ENCODE assay signal across 26 cellular contexts in the genomic region with DNA sequence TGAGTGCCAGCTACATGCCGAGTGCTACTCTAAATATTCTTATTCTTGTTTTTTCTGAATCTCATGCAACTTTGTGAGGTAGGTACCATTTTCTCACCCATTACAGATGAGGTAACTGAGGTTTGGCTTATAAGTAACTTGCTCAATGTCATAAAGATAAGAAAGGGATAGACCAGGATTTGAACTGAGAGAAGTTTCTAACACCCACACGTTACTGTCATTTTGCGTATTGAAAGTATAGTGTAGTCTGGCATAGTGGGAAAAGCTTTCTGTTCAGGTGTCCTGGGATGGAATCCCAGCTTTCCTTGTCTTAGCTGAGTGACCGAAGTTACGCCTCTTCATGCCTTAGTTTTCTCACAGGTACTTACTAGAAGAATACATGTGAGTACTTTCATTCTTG. TPM values are rescaled to one million over a fixed set of nuclear protein-coding genes. Genes with fewer than 3 reads are reported as not detected.
DNase-seq lines count a peak whose midpoint lies in the region; FAIRE-seq and TF ChIP-seq lines count a peak whose summit lies in the region.
"Had no signal": no experiment of that assay in that cellular context is flagged by ENCODE, and none has a peak within 500 bp of the region (broad histone marks: within the 10 kb centered on the region; RNA-seq: fewer than 3 reads in every experiment).

No MANE protein-coding gene starts in this region.

- dilution Hi-C loops in endothelial cell of umbilical vein (cut with MboI; ENCODE audit: extremely low pct_ligation_motif_present, low sequenced_read_pairs), result no loop called here

- CTCF ChIA-PET in endothelial cell of umbilical vein (lab: Charles Lee), result no interaction called here

- DNase-seq in G401 (ENCODE audit: low spot score), result peak; percentile 32
- DNase-seq in GM12892 (ENCODE audit: insufficient read length), result no peak
- DNase-seq in endothelial cell of umbilical vein (ENCODE audit: low read depth, low spot score), result no peak
- no peak for DNase-seq in tibial artery
- DNase-seq in activated naive CD8-positive, alpha-beta T cell treated with anti-CD3 and anti-CD28 coated beads for 36 hours, result no peak
- DNase-seq in SKM-1 treated with dmso at 0.1 percent for 144 hours (lab: John Stamatoyannopoulos, UW; ENCODE audit: unreplicated experiment), result no peak
- DNase-seq in NCI-H1092 treated with DMSO at 0.1 percent for 48 hours (lab: John Stamatoyannopoulos, UW), result no peak
- DNase-seq: AML-193; BE2C; C1 segment of cervical spinal cord; CD4-positive, alpha-beta memory T cell; CD4-positive, CD25-positive, alpha-beta regulatory T cell; CD8-positive, alpha-beta memory T cell; COR-L47; DMS 273 treated with DMSO at 0.1 percent for 48 hours; DMS153; DMS53; DMS79; DND-41; EL; GF-D8 had no signal

- peaks cover 94% of the 10 kb centered on the region for H3K79me2 ChIP-seq in OCI-LY1 (ENCODE audit: insufficient read depth, low read length)
- H3K79me2 ChIP-seq in endothelial cell of umbilical vein (ENCODE audit: control insufficient read depth, insufficient read depth, low read length), result peaks cover 43% of the 10 kb centered on the region

- H3K27ac Mint-ChIP-seq in activated naive CD8-positive, alpha-beta T cell treated with anti-CD3 and anti-CD28 coated beads for 36 hours, result no peak overlapping the region

- FAIRE-seq in GM12892 (lab: Jason Lieb, UNC) (peak; percentile 33), endothelial cell of umbilical vein (lab: Jason Lieb, UNC) (peak; percentile 31)
- FAIRE-seq: A549 had no signal

- H3K27me3 ChIP-seq in OCI-LY1 (ENCODE audit: insufficient read depth, low read length) (no peaks in the 10 kb centered on the region), endothelial cell of umbilical vein (ENCODE audit: control insufficient read depth in 2 of 2, insufficient read depth in 2 of 2, low read length in 2 of 2) (no peaks in the 10 kb centered on the region), tibial artery (no peaks in the 10 kb centered on the region)
- H3K27me3 ChIP-seq: BE2C, BLaER1 had no signal

- no peaks in the 10 kb centered on the region for H3K9me3 Mint-ChIP-seq in activated naive CD8-positive, alpha-beta T cell treated with anti-CD3 and anti-CD28 coated beads for 36 hours
- H3K9me3 Mint-ChIP-seq: CD14-positive monocyte; CD8-positive, alpha-beta memory T cell had no signal

- POLR2A ChIA-PET in endothelial cell of umbilical vein (lab: Charles Lee), result no interaction called here

- H3K4me3 ChIP-seq in OCI-LY1 (ENCODE audit: low read depth, low read length, poor library complexity, severe bottlenecking) (peak overlapping the region; percentile 16), endothelial cell of umbilical vein (replicated peaks in 1 of 3; ENCODE audit: insufficient read depth in 1 of 3, low read depth in 1 of 3, low read length in 3 of 3) (no peak overlapping the region), tibial artery (no peak overlapping the region)
- H3K4me3 ChIP-seq: A549, BLaER1 had no signal

- H3K4me2 ChIP-seq in OCI-LY1 (ENCODE audit: low read length), result peak overlapping the region; percentile 33; the same call in 1 of the 2 replicates
- no peak overlapping the region for H3K4me2 ChIP-seq in endothelial cell of umbilical vein (ENCODE audit: insufficient read depth, low read length)
- H3K4me2 ChIP-seq: BLaER1 had no signal

- H2AFZ ChIP-seq in OCI-LY1 (ENCODE audit: low read length) (no peak overlapping the region), endothelial cell of umbilical vein (ENCODE audit: low read depth, low read length) (no peak overlapping the region)

- H3K9me1 ChIP-seq in endothelial cell of umbilical vein (replicated peaks; ENCODE audit: control insufficient read depth, extremely low read depth, insufficient read depth, low read length), result no peaks in the 10 kb centered on the region

- no peaks in the 10 kb centered on the region for H3K9me2 ChIP-seq in OCI-LY1 (ENCODE audit: low read depth, low read length)

- H3K4me1 Mint-ChIP-seq in activated naive CD8-positive, alpha-beta T cell treated with anti-CD3 and anti-CD28 coated beads for 36 hours, result peaks cover 73% of the 10 kb centered on the region

- H3K9ac ChIP-seq in OCI-LY1 (ENCODE audit: low read length), result peak overlapping the region; percentile 10; the same call in 1 of the 2 replicates
- H3K9ac ChIP-seq in endothelial cell of umbilical vein (replicated peaks; ENCODE audit: extremely low read depth, insufficient read depth, low read length), result no peak overlapping the region
- H3K9ac ChIP-seq: BLaER1 had no signal

- no peak for TF ChIP-seq POLR2A in GM12892 (IDR thresholded peaks at IDR 0.05; ENCODE audit: low read depth, low read length)
- no peak for TF ChIP-seq POLR2A in endothelial cell of umbilical vein (IDR thresholded peaks at IDR 0.05; ENCODE audit: low read depth, low read length)

- peaks cover 29% of the 10 kb centered on the region for H3K36me3 Mint-ChIP-seq in activated naive CD8-positive, alpha-beta T cell treated with anti-CD3 and anti-CD28 coated beads for 36 hours

- H3K27me3 Mint-ChIP-seq in activated naive CD8-positive, alpha-beta T cell treated with anti-CD3 and anti-CD28 coated beads for 36 hours, result no peaks in the 10 kb centered on the region
- H3K27me3 Mint-ChIP-seq: CD4-positive, alpha-beta memory T cell; CD4-positive, CD25-positive, alpha-beta regulatory T cell; CD8-positive, alpha-beta memory T cell had no signal

- H3K27ac ChIP-seq in OCI-LY1 (ENCODE audit: low read depth, low read length, poor library complexity, severe bottlenecking), result peak overlapping the region; percentile 90
- no peak overlapping the region for H3K27ac ChIP-seq in endothelial cell of umbilical vein (ENCODE audit: insufficient read depth, low read depth, low read length)
- no peak overlapping the region for H3K27ac ChIP-seq in tibial artery
- H3K27ac ChIP-seq: 22Rv1, A549, BLaER1 had no signal

- H4K20me1 ChIP-seq in OCI-LY1 (ENCODE audit: insufficient read depth, low read length) (no peaks in the 10 kb centered on the region), endothelial cell of umbilical vein (replicated peaks; ENCODE audit: control insufficient read depth, extremely low read depth, insufficient read depth, low read length) (peaks cover 18% of the 10 kb centered on the region)

- H3K4me1 ChIP-seq in OCI-LY1 (ENCODE audit: insufficient read depth, low read length, severe bottlenecking) (peaks cover 95% of the 10 kb centered on the region), endothelial cell of umbilical vein (ENCODE audit: control insufficient read depth, extremely low read depth, insufficient read depth, low read length) (peaks cover 14% of the 10 kb centered on the region), tibial artery (peaks cover 0 to 20% (median 4%) of the 10 kb centered on the region in 4 donors)
- H3K4me1 ChIP-seq: BE2C had no signal

- no peaks in the 10 kb centered on the region for H3F3A ChIP-seq in OCI-LY1 (ENCODE audit: insufficient read depth, low read length)

- intact Hi-C loops in endothelial cell of umbilical vein (cut with micrococcal nuclease) (loop anchor here (10.0 kb wide), 1 partner anchor 542 kb away; no protein-coding TSS in a partner anchor), tibial artery (cut with DNase I; ENCODE audit: low total_unique reads) (no loop called here)

- TF ChIP-seq CTCF in OCI-LY1 (IDR thresholded peaks at IDR 0.05; ENCODE audit: low read length), result no peak
- no peak for TF ChIP-seq CTCF in endothelial cell of umbilical vein (IDR thresholded peaks at IDR 0.05; ENCODE audit: extremely low read depth in 1 of 2, insufficient read depth in 1 of 2, low read depth in 1 of 2, low read length in 2 of 2)
- TF ChIP-seq CTCF in tibial artery (IDR thresholded peaks at IDR 0.05), result no peak

- no peaks in the 10 kb centered on the region for H3K9me3 ChIP-seq in OCI-LY1 (ENCODE audit: low read length)
- H3K9me3 ChIP-seq in endothelial cell of umbilical vein (replicated peaks; ENCODE audit: control insufficient read depth, insufficient read depth, low read length), result no peaks in the 10 kb centered on the region
- no peaks in the 10 kb centered on the region for H3K9me3 ChIP-seq in tibial artery
- H3K9me3 ChIP-seq: A549, BE2C, BLaER1 had no signal

- H3K36me3 ChIP-seq in OCI-LY1 (ENCODE audit: insufficient read depth, low read length) (peaks cover 9% of the 10 kb centered on the region; the same call in 1 of the 2 replicates), endothelial cell of umbilical vein (ENCODE audit: control insufficient read depth in 2 of 2, extremely low read depth in 1 of 2, insufficient read depth in 2 of 2, low read length in 2 of 2) (no peaks in the 10 kb centered on the region), tibial artery (no peaks in the 10 kb centered on the region)
- H3K36me3 ChIP-seq: BE2C, BLaER1 had no signal

- no TSS peak for BruUV-seq in endothelial cell of umbilical vein (replicated peaks; lab: Mats Ljungman, UMichigan)

- H3K4me3 Mint-ChIP-seq in activated naive CD8-positive, alpha-beta T cell treated with anti-CD3 and anti-CD28 coated beads for 36 hours, result no peak overlapping the region
- H3K4me3 Mint-ChIP-seq: CD14-positive monocyte; CD8-positive, alpha-beta memory T cell had no signal

- in situ Hi-C loops in G401 (cut with HindIII; ENCODE audit: low sequenced_read_pairs), result no loop called here

TF ChIP-seq in endothelial cell of umbilical vein, 7 proteins besides CTCF, POLR2A, EP300 and RAD21 (continues in another document):
- TF ChIP-seq GATA2 (IDR thresholded peaks at IDR 0.05; ENCODE audit: insufficient read depth, insufficient read length, low read depth, low read length) (no peak), POLR2AphosphoS5 (IDR thresholded peaks at IDR 0.05; ENCODE audit: insufficient read depth, low read depth, low read length) (no peak), FOS (IDR thresholded peaks at IDR 0.05; ENCODE audit: borderline replicate concordance, insufficient read depth, low read length) (no peak), EZH2 (IDR thresholded peaks at IDR 0.05; ENCODE audit: borderline replicate concordance, low read depth, low read length, severe bottlenecking) (no peak), MYC (IDR thresholded peaks at IDR 0.05; ENCODE audit: low read depth, low read length) (no peak)

RNA-seq across cellular contexts. Expression of gene HIVEP1, which starts 50.5 kb away (rescaled TPM):
- total RNA-seq in G401 (2014; rRNA removed; shearing (Covaris generic)), result 4.3 and 4.4 TPM in 2 replicates
- 19.0 TPM for polyA plus RNA-seq in GM12892 (2012; ENCODE audit: missing spikeins)
- 40.3 and 49.2 TPM in 2 replicates for total RNA-seq in endothelial cell of umbilical vein
- polyA plus RNA-seq in endothelial cell of umbilical vein, result 33.5 and 34.1 TPM in 2 replicates
- polyA plus RNA-seq in endothelial cell of umbilical vein (2011; cell fraction: cytosol; rRNA removed), result 29.0 and 33.4 TPM in 2 replicates
- 66.4 and 87.1 TPM in 2 replicates for polyA plus RNA-seq in endothelial cell of umbilical vein (2011; cell fraction: nucleus; rRNA removed)
- polyA plus RNA-seq in endothelial cell of umbilical vein (2012), result 25.4 and 26.9 TPM in 2 replicates
- polyA minus RNA-seq in endothelial cell of umbilical vein, result 78.2 and 79.0 TPM in 2 replicates
- 11.5 TPM for polyA minus RNA-seq in endothelial cell of umbilical vein (2011; cell fraction: cytosol; rRNA and poly(A)+ RNA removed)
- 110 and 144 TPM in 2 replicates for polyA minus RNA-seq in endothelial cell of umbilical vein (2011; cell fraction: nucleus; rRNA and poly(A)+ RNA removed)
- 10 to 100 TPM; 33.9 to 41.9 TPM for total RNA-seq in activated naive CD8-positive, alpha-beta T cell treated with anti-CD3 and anti-CD28 coated beads for 36 hours
